27 cellular contexts compared by ENCODE assay signal in the genomic region with DNA sequence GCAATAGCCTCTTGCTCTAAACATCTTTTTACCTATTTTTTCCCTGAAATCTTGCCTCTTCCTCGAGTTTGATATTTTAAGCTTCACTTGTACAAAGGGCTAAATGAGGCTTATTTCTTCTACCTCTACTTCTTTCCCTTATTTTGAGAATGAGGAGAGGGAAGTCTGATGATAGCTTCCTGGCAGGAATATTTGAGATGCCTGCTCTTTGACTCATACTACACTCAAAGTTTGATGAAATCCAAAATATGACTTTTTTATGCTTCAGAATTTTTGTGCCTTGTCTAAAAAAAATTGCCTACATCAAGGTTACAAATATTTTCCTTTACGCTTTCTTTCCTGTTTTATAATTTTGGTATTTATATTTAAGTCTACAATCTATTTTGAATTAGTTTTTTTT.
A peak's percentile ranks its signal among the peaks of the same experiment; 100 is the strongest.
DNase-seq lines count a peak whose midpoint lies in the region; ATAC-seq and TF ChIP-seq lines count a peak whose summit lies in the region.
"Had no signal": no experiment of that assay in that cellular context is flagged by ENCODE, and none has a peak within 500 bp of the region (broad histone marks: within the 10 kb centered on the region; RNA-seq: fewer than 3 reads in every experiment).

No MANE protein-coding gene starts in this region.

- H3K4me2 ChIP-seq in PC-3 (ENCODE audit: low read length), result no peak overlapping the region; the same call in 1 of the 2 replicates

- no peaks in the 10 kb centered on the region for H3F3A ChIP-seq in PC-3 (ENCODE audit: low read length, unreplicated experiment)

- no TSS peak for BruUV-seq in PC-3 (replicated peaks; lab: Mats Ljungman, UMichigan)

- H3K9me2 ChIP-seq in PC-3 (replicated peaks; ENCODE audit: low read length), result no peaks in the 10 kb centered on the region

- no peaks in the 10 kb centered on the region for H3K79me2 ChIP-seq in PC-3 (ENCODE audit: low read length)

- no peak overlapping the region for H3K9ac ChIP-seq in PC-3 (ENCODE audit: low read length)

- no peak overlapping the region for H3K27ac ChIP-seq in PC-3 (ENCODE audit: low read length)
- H3K27ac ChIP-seq: ovary, spleen had no signal

- CTCF ChIA-PET in PC-3 (lab: Charles Lee), result no interaction called here

- H4K20me1 ChIP-seq in PC-3 (ENCODE audit: low read length), result no peaks in the 10 kb centered on the region

- TF ChIP-seq CTCF in PC-3 (conservative IDR thresholded peaks at IDR 0.05; ENCODE audit: low read depth, low read length) (no peak), retinal pigment epithelial cell (conservative IDR thresholded peaks at IDR 0.05; ENCODE audit: low read depth, low read length) (no peak)

- intact Hi-C loops in PC-3 (cut with micrococcal nuclease), result no loop called here

- H3K9me3 ChIP-seq in PC-3 (ENCODE audit: low read length), result no peaks in the 10 kb centered on the region
- H3K9me3 ChIP-seq: MG63, ovary had no signal

- DNase-seq in EH (ENCODE audit: low read depth), result peak; percentile 47
- DNase-seq in PC-3, result peak; percentile 53
- peak; percentile 37 for DNase-seq in dermis blood vessel endothelial cell
- peak; percentile 1 for DNase-seq in retinal pigment epithelial cell (ENCODE audit: low read depth)
- no peak for DNase-seq in 8988T
- DNase-seq in DMS 273 treated with DMSO at 0.1 percent for 48 hours (lab: John Stamatoyannopoulos, UW), result no peak
- DNase-seq in activated T-cell treated with anti-CD3 and anti-CD28 coated beads, Interleukin-2, amount 50 U/mL, for 1 hour, result no peak
- DNase-seq: activated B cell treated with CpG ODN at 0.5 μM for 24 hours; activated CD4-positive, alpha-beta T cell treated with anti-CD3 and anti-CD28 coated beads, Interleukin-2, amount 50 U/mL, for 4 hours; activated naive CD4-positive, alpha-beta T cell treated with anti-CD3 and anti-CD28 coated beads, Interleukin-2, amount 10 ng/mL, durations not matched to agents 7 days and 5 days; amniotic stem cell; Calu3; caudate nucleus; MG63; NCI-H1105 treated with DMSO at 0.1 percent for 48 hours; NCI-H2029; NCI-H2227 treated with DMSO at 0.1 percent for 48 hours; NCI-H69; ovary; retina; SHP77; spleen; stimulated activated CD4-positive, alpha-beta T cell treated with anti-CD3 and anti-CD28 coated beads, Interleukin-2, amount 100 ng/mL, for 48 hours; T1000 had no signal

- no peak overlapping the region for H2AFZ ChIP-seq in PC-3 (ENCODE audit: low read length)

- ATAC-seq in PC-3 (peak; percentile 31; the same call in 1 of the 2 replicates), GM21423 (IDR thresholded peaks at IDR 0.05; ENCODE audit: unreplicated experiment) (no peak)
- ATAC-seq: Panc1 had no signal

- no peak overlapping the region for H3K4me3 ChIP-seq in PC-3 (ENCODE audit: low read length)
- no peak overlapping the region for H3K4me3 ChIP-seq in retinal pigment epithelial cell (ENCODE audit: low read length)
- H3K4me3 ChIP-seq: lung, MG63, ovary, spleen had no signal

- no peaks in the 10 kb centered on the region for H3K36me3 ChIP-seq in PC-3 (ENCODE audit: low read depth, low read length)
- H3K36me3 ChIP-seq: MG63, ovary, spleen had no signal

- POLR2A ChIA-PET in PC-3 (lab: Charles Lee; ENCODE audit: unreplicated experiment), result interaction anchor here (0.6 kb wide), 1 partner anchor 132 kb away, joined by 3 read pairs; no protein-coding TSS in a partner anchor

- no peaks in the 10 kb centered on the region for H3K27me3 ChIP-seq in PC-3 (ENCODE audit: low read length)
- H3K27me3 ChIP-seq: MG63, ovary, spleen had no signal

- H3K4me1 ChIP-seq in PC-3 (ENCODE audit: insufficient read depth, low read length), result peaks cover 6% of the 10 kb centered on the region
- H3K4me1 ChIP-seq: spleen had no signal

Comparison
In these comparisons a context has a peak if more than half of its experiments do, and no peak if none do; other contexts are left out.
1. DNase-seq: peak in EH (single experiment), PC-3 (single experiment), dermis blood vessel endothelial cell (single experiment) and retinal pigment epithelial cell (single experiment); none in 8988T (single experiment), DMS 273 treated with DMSO at 0.1 percent for 48 hours (single experiment) and activated T-cell treated with anti-CD3 and anti-CD28 coated beads, Interleukin-2, amount 50 U/mL, for 1 hour (single experiment).